Comparison of ENCODE assay signal across 9 cellular contexts in the genomic region with DNA sequence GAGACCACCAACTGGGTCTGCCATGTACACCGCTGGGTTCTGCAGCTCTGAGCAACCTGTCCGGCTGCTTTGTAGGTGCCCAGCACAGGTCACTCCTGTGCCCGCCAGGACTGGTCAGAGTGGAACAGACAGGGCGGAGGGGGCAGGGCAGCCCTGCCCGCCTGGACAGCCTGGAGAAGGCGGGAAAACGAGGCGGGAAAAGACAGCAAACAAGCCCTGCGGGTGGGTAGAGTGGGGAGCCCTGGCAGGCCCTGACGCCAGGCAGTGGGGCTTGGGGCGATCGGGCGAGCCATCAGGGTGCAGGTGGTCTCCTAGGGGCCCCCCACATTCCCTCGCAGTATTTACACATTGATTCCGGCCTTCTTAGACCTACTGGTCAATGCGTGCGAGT. TPM values are rescaled to one million over a fixed set of nuclear protein-coding genes. Genes with fewer than 3 reads are reported as not detected.
DNase-seq lines count a peak whose midpoint lies in the region; ATAC-seq lines count a peak whose summit lies in the region.
"Had no signal": no experiment of that assay in that cellular context is flagged by ENCODE, and none has a peak within 500 bp of the region (broad histone marks: within the 10 kb centered on the region; RNA-seq: fewer than 3 reads in every experiment).

No MANE protein-coding gene starts in this region.

- peak overlapping the region in 4 of 8 donors; percentile 66 to 87 (median 81) for H3K27ac Mint-ChIP-seq in CD8-positive, alpha-beta memory T cell
- H3K27ac Mint-ChIP-seq in activated naive CD8-positive, alpha-beta T cell: peak overlapping the region; percentile 79
- H3K27ac Mint-ChIP-seq in naive thymus-derived CD4-positive, alpha-beta T cell: peak overlapping the region in 3 of 9 donors; percentile 42 to 75 (median 55)

- POLR2A ChIA-PET in CD8-positive, alpha-beta memory T cell (lab: Charles Lee): interaction anchor here (1.2 kb wide), 1 partner anchor 8 kb away, joined by 3 read pairs; no protein-coding TSS in a partner anchor
- POLR2A ChIA-PET in naive thymus-derived CD4-positive, alpha-beta T cell (lab: Charles Lee): no interaction called here

- H3K4me3 ChIP-seq in CD8-positive, alpha-beta memory T cell (ENCODE audit: low read length): no peak overlapping the region
- H3K4me3 ChIP-seq in HUES6 (ENCODE audit: low read depth, low read length): peak overlapping the region; percentile 57
- peak overlapping the region; percentile 61 for H3K4me3 ChIP-seq in naive thymus-derived CD4-positive, alpha-beta T cell (ENCODE audit: low read length)

- peaks cover 44 to 71% (median 45%) of the 10 kb centered on the region in 3 donors for H3K4me1 Mint-ChIP-seq in CD8-positive, alpha-beta memory T cell
- H3K4me1 Mint-ChIP-seq in activated naive CD8-positive, alpha-beta T cell (ENCODE audit: low read depth): peaks cover 55% of the 10 kb centered on the region
- H3K4me1 Mint-ChIP-seq in naive thymus-derived CD4-positive, alpha-beta T cell: peaks cover 33 to 63% (median 50%) of the 10 kb centered on the region in 7 donors

- no peak overlapping the region for H3K27ac ChIP-seq in CD8-positive, alpha-beta memory T cell (ENCODE audit: low read depth, low read length)
- peak overlapping the region; percentile 76; the same call in 1 of the 2 replicates for H3K27ac ChIP-seq in HUES6 (ENCODE audit: low read depth, low read length)
- no peak overlapping the region for H3K27ac ChIP-seq in naive thymus-derived CD4-positive, alpha-beta T cell (ENCODE audit: low read depth, low read length)
- H3K27ac ChIP-seq: vagina had no signal

- peaks cover 51% of the 10 kb centered on the region for H3K4me1 ChIP-seq in CD8-positive, alpha-beta memory T cell (ENCODE audit: insufficient read depth, low read length)
- H3K4me1 ChIP-seq in HUES6 (ENCODE audit: control insufficient read depth, insufficient read depth, low read length): peaks cover 22% of the 10 kb centered on the region
- peaks cover 41 to 49% of the 10 kb centered on the region in 2 donors for H3K4me1 ChIP-seq in naive thymus-derived CD4-positive, alpha-beta T cell (ENCODE audit: control insufficient read depth in 2 of 2, insufficient read depth in 2 of 2, low read length in 2 of 2)

- peak overlapping the region in 6 of 7 donors; percentile 42 to 87 (median 62) for H3K4me3 Mint-ChIP-seq in CD8-positive, alpha-beta memory T cell
- peak overlapping the region; percentile 55 for H3K4me3 Mint-ChIP-seq in activated naive CD8-positive, alpha-beta T cell
- peak overlapping the region; percentile 0 to 99 (median 64) for H3K4me3 Mint-ChIP-seq in naive thymus-derived CD4-positive, alpha-beta T cell

- CTCF ChIA-PET in CD8-positive, alpha-beta memory T cell (lab: Charles Lee): interaction anchor here (1.2 kb wide), 1 partner anchor 99 kb away, joined by 6 read pairs; no protein-coding TSS in a partner anchor
- CTCF ChIA-PET in naive thymus-derived CD4-positive, alpha-beta T cell (lab: Charles Lee): no interaction called here

- no peaks in the 10 kb centered on the region for H3K9me3 Mint-ChIP-seq in CD8-positive, alpha-beta memory T cell
- no peaks in the 10 kb centered on the region for H3K9me3 Mint-ChIP-seq in activated naive CD8-positive, alpha-beta T cell (ENCODE audit: low read depth)
- H3K9me3 Mint-ChIP-seq in naive thymus-derived CD4-positive, alpha-beta T cell: no peaks in the 10 kb centered on the region

- H3K27me3 Mint-ChIP-seq in CD8-positive, alpha-beta memory T cell: peaks cover 0 to 4% of the 10 kb centered on the region in 2 donors
- H3K27me3 Mint-ChIP-seq in activated naive CD8-positive, alpha-beta T cell: no peaks in the 10 kb centered on the region
- H3K27me3 Mint-ChIP-seq in naive thymus-derived CD4-positive, alpha-beta T cell: no peaks in the 10 kb centered on the region

- peak overlapping the region; percentile 81 for H3K9ac ChIP-seq in HUES6 (ENCODE audit: low read length)

- ATAC-seq in naive thymus-derived CD4-positive, alpha-beta T cell: no peak
- ATAC-seq in left cardiac atrium: no peak

- intact Hi-C loops in naive thymus-derived CD4-positive, alpha-beta T cell (cut with micrococcal nuclease): loop anchor here in 1 of 2 donors (5.0 kb wide), 1 partner anchor 506 kb away; the partner anchor contains the start of genes CHAF1A and SH3GL1
- intact Hi-C loops in left cardiac atrium (cut with DNase I): no loop called here

- no peaks in the 10 kb centered on the region for H3K9me3 ChIP-seq in CD8-positive, alpha-beta memory T cell (ENCODE audit: low read length)
- H3K9me3 ChIP-seq in HUES6 (ENCODE audit: control insufficient read depth, insufficient read depth, low read depth, low read length): no peaks in the 10 kb centered on the region
- H3K9me3 ChIP-seq in naive thymus-derived CD4-positive, alpha-beta T cell (ENCODE audit: control insufficient read depth in 2 of 3, low read length in 3 of 3): no peaks in the 10 kb centered on the region
- H3K9me3 ChIP-seq: vagina had no signal

- H3K36me3 ChIP-seq in CD8-positive, alpha-beta memory T cell (ENCODE audit: insufficient read depth, low read length): no peaks in the 10 kb centered on the region
- peaks cover 21% of the 10 kb centered on the region for H3K36me3 ChIP-seq in HUES6 (ENCODE audit: control insufficient read depth, insufficient read depth, low read length)
- H3K36me3 ChIP-seq in naive thymus-derived CD4-positive, alpha-beta T cell (ENCODE audit: control insufficient read depth in 2 of 3, insufficient read depth in 3 of 3, low read length in 3 of 3): peaks cover 0 to 10% (median 0%) of the 10 kb centered on the region in 3 experiments
- H3K36me3 ChIP-seq: vagina had no signal

- peaks cover 0 to 40% (median 6%) of the 10 kb centered on the region in 3 donors for H3K36me3 Mint-ChIP-seq in CD8-positive, alpha-beta memory T cell
- peaks cover 3% of the 10 kb centered on the region for H3K36me3 Mint-ChIP-seq in activated naive CD8-positive, alpha-beta T cell
- peaks cover 0 to 5% (median 0%) of the 10 kb centered on the region in 5 donors for H3K36me3 Mint-ChIP-seq in naive thymus-derived CD4-positive, alpha-beta T cell

- no peaks in the 10 kb centered on the region for H3K27me3 ChIP-seq in CD8-positive, alpha-beta memory T cell (ENCODE audit: insufficient read depth, low read length, poor library complexity, severe bottlenecking)
- no peaks in the 10 kb centered on the region for H3K27me3 ChIP-seq in HUES6 (ENCODE audit: control insufficient read depth, insufficient read depth, low read length)
- no peaks in the 10 kb centered on the region for H3K27me3 ChIP-seq in naive thymus-derived CD4-positive, alpha-beta T cell (ENCODE audit: control insufficient read depth in 2 of 2, insufficient read depth in 2 of 2, low read length in 2 of 2)
- H3K27me3 ChIP-seq: vagina had no signal

- DNase-seq in CD8-positive, alpha-beta memory T cell: no peak
- DNase-seq in naive thymus-derived CD4-positive, alpha-beta T cell: no peak
- DNase-seq in medulla oblongata (ENCODE audit: extremely low spot score) (no peak), left cardiac atrium (no peak), NCI-H1436 treated with DMSO at 0.1 percent for 48 hours (lab: John Stamatoyannopoulos, UW) (no peak)
- DNase-seq in activated CD4-positive, alpha-beta T cell treated with anti-CD3 and anti-CD28 coated beads, Interleukin-2, amount 50 U/mL, for 48 hours: no peak

RNA-seq across cellular contexts. Expression of gene UHRF1, which starts 0.5 kb away (rescaled TPM):
- 100 to 1,000 TPM; 212 to 218 TPM for total RNA-seq in CD8-positive, alpha-beta memory T cell
- 0.35 TPM for polyA plus RNA-seq in CD8-positive, alpha-beta memory T cell
- total RNA-seq in naive thymus-derived CD4-positive, alpha-beta T cell: 10 to 100 TPM in 1 of 5 experiments, 1 to 10 TPM in 1, under 1 TPM in 3; 0.08 to 94.0 (median 0.24) TPM
- under 1 TPM; 0.06 to 0.07 TPM for polyA plus RNA-seq in naive thymus-derived CD4-positive, alpha-beta T cell
- 1 to 10 TPM; 1.2 to 3.6 TPM for total RNA-seq in left cardiac atrium

RNA-seq across cellular contexts. Expression of gene ARRDC5, which starts 6.1 kb away (rescaled TPM):
- total RNA-seq in CD8-positive, alpha-beta memory T cell: 1 to 10 TPM; 1.8 to 2.2 TPM
- polyA plus RNA-seq in CD8-positive, alpha-beta memory T cell: 5.5 TPM
- total RNA-seq in naive thymus-derived CD4-positive, alpha-beta T cell: 10 to 100 TPM in 3 of 5 experiments, 1 to 10 TPM in 2; 2.7 to 28.6 (median 13.6) TPM
- polyA plus RNA-seq in naive thymus-derived CD4-positive, alpha-beta T cell: 1 to 10 TPM; 3.3 to 4.3 TPM
- total RNA-seq in left cardiac atrium: under 1 TPM in 1 of 2 donors, not detected in 1; 0.18 TPM

RNA-seq across cellular contexts. Expression of gene PLIN3, which starts 41.3 kb away (rescaled TPM):
- total RNA-seq in CD8-positive, alpha-beta memory T cell: 10 to 100 TPM; 12.3 to 15.4 TPM
- polyA plus RNA-seq in CD8-positive, alpha-beta memory T cell: 21.6 TPM
- 10 to 100 TPM; 12.8 to 38.2 (median 32.0) TPM for total RNA-seq in naive thymus-derived CD4-positive, alpha-beta T cell
- 10 to 100 TPM; 22.1 to 33.1 TPM for polyA plus RNA-seq in naive thymus-derived CD4-positive, alpha-beta T cell
- 10 to 100 TPM; 25.3 to 35.1 TPM for total RNA-seq in left cardiac atrium
